13 cellular contexts compared by ENCODE assay signal in genomic region chr6:111938710-111939109, GRCh38.
DNase-seq lines count a peak whose midpoint lies in the region; ATAC-seq and TF ChIP-seq lines count a peak whose summit lies in the region.
"Had no signal": no experiment of that assay in that cellular context is flagged by ENCODE, and none has a peak within 500 bp of the region (broad histone marks: within the 10 kb centered on the region; RNA-seq: fewer than 3 reads in every experiment).

No MANE protein-coding gene starts in this region.

- in situ Hi-C loops in IMR-90 (cut with MboI; ENCODE audit: low sequenced_read_pairs): no loop called here

- H3K4me3 ChIP-seq in IMR-90 (ENCODE audit: insufficient read depth, low read depth, low read length) (no peak overlapping the region), kidney epithelial cell (ENCODE audit: low read depth, low read length) (no peak overlapping the region), vagina (no peak overlapping the region)

- no peak overlapping the region for H2BK5ac ChIP-seq in IMR-90 (ENCODE audit: low read depth, low read length, poor library complexity, severe bottlenecking)

- intact Hi-C loops in IMR-90 (cut with micrococcal nuclease) (no loop called here), vagina (cut with DNase I) (no loop called here)

- no peaks in the 10 kb centered on the region for H3K79me1 ChIP-seq in IMR-90 (ENCODE audit: low read depth in 1 of 2, low read length in 2 of 2)

- 0% methylated on average over 1 of the region's 4 CpGs; no CpG with 5 or more reads in 1 of the 2 experiments for WGBS in IMR-90 (ENCODE audit: extremely low coverage in 2 of 2, insufficient read length in 1 of 2), 2 experiments

- H3K56ac ChIP-seq in IMR-90 (ENCODE audit: extremely low read depth, insufficient read depth, low read length): no peak overlapping the region

- no peak overlapping the region for H2AK9ac ChIP-seq in IMR-90 (replicated peaks; ENCODE audit: low read depth, low read length, poor library complexity)

- H3K4me1 ChIP-seq in IMR-90 (ENCODE audit: control insufficient read depth, insufficient read depth, low read length): peaks cover 4% of the 10 kb centered on the region; the same call in 1 of the 2 replicates
- H3K4me1 ChIP-seq in vagina: no peaks in the 10 kb centered on the region

- H3K9me3 ChIP-seq in IMR-90 (ENCODE audit: control insufficient read depth, insufficient read depth, low read length) (no peaks in the 10 kb centered on the region; the same call in 1 of the 2 replicates), vagina (no peaks in the 10 kb centered on the region)

- no peak overlapping the region for H3K18ac ChIP-seq in IMR-90 (ENCODE audit: low read depth, low read length)

- dilution Hi-C loops in IMR-90 (cut with HindIII; ENCODE audit: low sequenced_read_pairs, unreplicated experiment): no loop called here

- no peaks in the 10 kb centered on the region for H4K20me1 ChIP-seq in IMR-90 (ENCODE audit: insufficient read depth, low read length)

- no peak overlapping the region for H4K8ac ChIP-seq in IMR-90 (ENCODE audit: low read depth in 2 of 2, low read length in 2 of 2)

- no TSS peak for BruUV-seq in IMR-90 (replicated peaks; lab: Mats Ljungman, UMichigan)

- CTCF ChIA-PET in IMR-90 (lab: Yijun Ruan, JAX): no interaction called here

- H2BK120ac ChIP-seq in IMR-90 (ENCODE audit: low read depth, low read length): no peak overlapping the region

- H2BK15ac ChIP-seq in IMR-90 (ENCODE audit: low read depth, low read length): no peak overlapping the region; the same call in 2 of the 3 replicates

- H3K9me1 ChIP-seq in IMR-90 (ENCODE audit: insufficient read depth, low read length): no peaks in the 10 kb centered on the region

- H3K9ac ChIP-seq in IMR-90 (ENCODE audit: low read depth, low read length): no peak overlapping the region

- no peak overlapping the region for H3K14ac ChIP-seq in IMR-90 (replicated peaks; ENCODE audit: low read depth, low read length)

- ATAC-seq in IMR-90 (ENCODE audit: low read depth): peak; percentile 93
- ATAC-seq: activated CD8-positive, alpha-beta memory T cell treated with anti-CD3 and anti-CD28 coated beads, Interleukin-2, amount 10 ng/mL, durations not matched to agents 7 days and 5 days; natural killer cell had no signal

- peaks cover 5% of the 10 kb centered on the region; the same call in 1 of the 2 replicates for H3K27me3 ChIP-seq in IMR-90 (ENCODE audit: control insufficient read depth, insufficient read depth, low read length)
- no peaks in the 10 kb centered on the region for H3K27me3 ChIP-seq in kidney epithelial cell (ENCODE audit: control insufficient read depth, insufficient read depth, low read length)
- H3K27me3 ChIP-seq in vagina: no peaks in the 10 kb centered on the region

- no peak overlapping the region for H3K23ac ChIP-seq in IMR-90 (ENCODE audit: low read depth, low read length)

- H3K4ac ChIP-seq in IMR-90 (ENCODE audit: low read depth, low read length): no peak overlapping the region

- DNase-seq in Daoy (ENCODE audit: low read depth) (peak; percentile 79), IMR-90 (peak; percentile 93), amniotic epithelial cell (ENCODE audit: low read depth) (peak; percentile 72), kidney epithelial cell (ENCODE audit: low read depth) (peak; percentile 59), vagina (ENCODE audit: extremely low spot score in 2 of 2) (no peak), HK-2 (ENCODE audit: unreplicated experiment) (no peak), midbrain (lab: John Stamatoyannopoulos, UW) (no peak)
- no peak for DNase-seq in activated CD4-positive, alpha-beta T cell treated with anti-CD3 and anti-CD28 coated beads for 48 hours
- DNase-seq: activated CD8-positive, alpha-beta memory T cell treated with anti-CD3 and anti-CD28 coated beads, Interleukin-2, amount 10 ng/mL, durations not matched to agents 7 days and 5 days; CD8-positive, alpha-beta memory T cell; immature natural killer cell; natural killer cell; NCI-H1092 treated with DMSO at 0.1 percent for 48 hours had no signal

- H3K36me3 ChIP-seq in IMR-90 (ENCODE audit: control insufficient read depth, insufficient read depth, low read length): no peaks in the 10 kb centered on the region
- H3K36me3 ChIP-seq in kidney epithelial cell (ENCODE audit: control insufficient read depth, insufficient read depth, low read length): no peaks in the 10 kb centered on the region
- no peaks in the 10 kb centered on the region for H3K36me3 ChIP-seq in vagina

- TF ChIP-seq CTCF in IMR-90 (conservative IDR thresholded peaks at IDR 0.05; ENCODE audit: low read depth, low read length) (no peak), kidney epithelial cell (IDR thresholded peaks at IDR 0.05; ENCODE audit: insufficient read depth, low read length, poor library complexity, severe bottlenecking) (no peak), vagina (IDR thresholded peaks at IDR 0.05) (no peak)

- TF ChIP-seq POLR2A in IMR-90 (IDR thresholded peaks at IDR 0.05; ENCODE audit: low read depth, low read length): no peak
- TF ChIP-seq POLR2A in vagina (IDR thresholded peaks at IDR 0.05): no peak

- no peak overlapping the region for H2AK5ac ChIP-seq in IMR-90 (ENCODE audit: low read depth, low read length)

- no peak for TF ChIP-seq RAD21 in IMR-90 (IDR thresholded peaks at IDR 0.05; ENCODE audit: low read length)

- no peak overlapping the region for H4K91ac ChIP-seq in IMR-90 (ENCODE audit: insufficient read depth, low read depth, low read length)

- H2BK20ac ChIP-seq in IMR-90 (ENCODE audit: low read depth, low read length): no peak overlapping the region

- H3K4me2 ChIP-seq in IMR-90 (ENCODE audit: low read depth, low read length): no peak overlapping the region

- no peak overlapping the region for H2AFZ ChIP-seq in IMR-90 (replicated peaks; ENCODE audit: low read length, poor library complexity)

- peak overlapping the region; percentile 27; the same call in 1 of the 2 replicates for H3K27ac ChIP-seq in IMR-90 (ENCODE audit: insufficient read depth, low read length)
- H3K27ac ChIP-seq in vagina: no peak overlapping the region

- POLR2A ChIA-PET in IMR-90 (lab: Charles Lee; ENCODE audit: unreplicated experiment): no interaction called here

- no peak overlapping the region for H4K5ac ChIP-seq in IMR-90 (ENCODE audit: low read depth, low read length)

TF ChIP-seq in IMR-90, 13 proteins besides CTCF, POLR2A, EP300 and RAD21:
- TF ChIP-seq SMC3 (IDR thresholded peaks at IDR 0.05; ENCODE audit: low read depth, low read length) (no peak), FOS (IDR thresholded peaks at IDR 0.05; ENCODE audit: low read depth, low read length) (peak; percentile 80), BHLHE40 (IDR thresholded peaks at IDR 0.05; ENCODE audit: low read depth, low read length) (no peak), RCOR1 (IDR thresholded peaks at IDR 0.05; ENCODE audit: insufficient replicate concordance, low read length) (no peak), CHD1 (IDR thresholded peaks at IDR 0.05; ENCODE audit: low read depth, low read length) (no peak), MAZ (IDR thresholded peaks at IDR 0.05; ENCODE audit: borderline replicate concordance, low read depth, low read length) (no peak), RFX5 (IDR thresholded peaks at IDR 0.05; ENCODE audit: low read depth, low read length) (no peak), MAFK (IDR thresholded peaks at IDR 0.05; ENCODE audit: low read depth, low read length) (no peak), CEBPB (IDR thresholded peaks at IDR 0.05; ENCODE audit: low read depth, low read length) (peak; percentile 59)
- TF ChIP-seq, protein P1, sequence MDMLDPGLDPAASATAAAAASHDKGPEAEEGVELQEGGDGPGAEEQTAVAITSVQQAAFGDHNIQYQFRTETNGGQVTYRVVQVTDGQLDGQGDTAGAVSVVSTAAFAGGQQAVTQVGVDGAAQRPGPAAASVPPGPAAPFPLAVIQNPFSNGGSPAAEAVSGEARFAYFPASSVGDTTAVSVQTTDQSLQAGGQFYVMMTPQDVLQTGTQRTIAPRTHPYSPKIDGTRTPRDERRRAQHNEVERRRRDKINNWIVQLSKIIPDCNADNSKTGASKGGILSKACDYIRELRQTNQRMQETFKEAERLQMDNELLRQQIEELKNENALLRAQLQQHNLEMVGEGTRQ (IDR thresholded peaks at IDR 0.05; ENCODE audit: low read depth, low read length): no peak

Comparison
In these comparisons a context has a peak if more than half of its experiments do, and no peak if none do; other contexts are left out.
1. DNase-seq: peak in Daoy (single experiment), IMR-90 (single experiment), amniotic epithelial cell (single experiment) and kidney epithelial cell (single experiment); none in activated CD4-positive, alpha-beta T cell treated with anti-CD3 and anti-CD28 coated beads for 48 hours (single experiment), vagina (0 of 2), HK-2 (single experiment) and midbrain (single experiment).